ENCODE assay signal across 11 cellular contexts in the genomic region with DNA sequence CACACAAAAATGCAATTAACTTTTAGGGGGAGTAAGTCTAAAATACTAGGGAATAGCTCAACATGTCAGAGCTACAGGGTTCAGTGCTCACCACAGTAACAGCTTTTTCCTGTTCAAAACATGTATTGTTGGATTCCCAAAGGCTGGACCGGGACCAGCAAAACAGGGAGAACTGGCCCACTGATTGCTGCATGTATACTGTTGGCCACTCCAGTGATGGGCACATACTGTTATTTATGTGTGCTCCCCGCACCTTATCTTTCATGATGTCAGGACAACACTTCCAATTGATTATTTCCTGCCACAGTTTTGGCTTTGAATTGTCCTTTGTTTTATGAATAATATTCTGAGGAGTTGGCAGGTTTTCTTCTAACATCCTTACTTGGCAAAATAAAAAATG. TPM values are rescaled to one million over a fixed set of nuclear protein-coding genes. Genes with fewer than 3 reads are reported as not detected.
"Had no signal": no experiment of that assay in that cellular context is flagged by ENCODE, and none has a peak within 500 bp of the region (broad histone marks: within the 10 kb centered on the region; RNA-seq: fewer than 3 reads in every experiment).

No MANE protein-coding gene starts in this region.

- H3K4me3 ChIP-seq: GM23248, GM23338, HAP-1 had no signal

- H3K27ac ChIP-seq: GM23248 had no signal

- DNase-seq: GM23248, GOT3, H7, H9, HCEC 1CT, HFFc6 had no signal

- ATAC-seq: GM23338, HCT116 had no signal

RNA-seq across cellular contexts. Expression of gene HMGB4, which starts 50.7 kb away (rescaled TPM):
- total RNA-seq: GM23248, GM23338, H1, H4, H7, H9, HFFc6 had no signal
